In genomic region chr20:23086931-23087411, GRCh38 we compare ENCODE assay signal across 1 cellular context.
TF ChIP-seq lines count a peak whose summit lies in the region.

No MANE protein-coding gene starts in this region.

TF ChIP-seq in GM12878, 131 proteins besides CTCF, POLR2A, EP300 and RAD21:
- no peak for TF ChIP-seq CHD2 (IDR thresholded peaks at IDR 0.05; ENCODE audit: borderline replicate concordance, low read depth, low read length)
- no peak for TF ChIP-seq MAX (IDR thresholded peaks at IDR 0.05; ENCODE audit: low read depth, low read length)
- TF ChIP-seq E2F8 (IDR thresholded peaks at IDR 0.05; ENCODE audit: low read depth, partially characterized antibody), result no peak
- TF ChIP-seq MEF2B (IDR thresholded peaks at IDR 0.05; ENCODE audit: partially characterized antibody, poor library complexity, severe bottlenecking), result no peak
- TF ChIP-seq CUX1 (IDR thresholded peaks at IDR 0.05; ENCODE audit: insufficient replicate concordance, low read depth, low read length), result no peak
- no peak for TF ChIP-seq ASH2L (IDR thresholded peaks at IDR 0.05; ENCODE audit: borderline replicate concordance, low read depth)
- TF ChIP-seq NRF1 (conservative IDR thresholded peaks at IDR 0.05; ENCODE audit: low read depth, low read length), result no peak
- TF ChIP-seq PBX3 (IDR thresholded peaks at IDR 0.05; ENCODE audit: insufficient replicate concordance, low read depth, low read length), result no peak
- TF ChIP-seq CBFB (IDR thresholded peaks at IDR 0.05; ENCODE audit: low read depth), result no peak
- TF ChIP-seq NR2C1 (IDR thresholded peaks at IDR 0.05), result no peak
- TF ChIP-seq RBBP5 (conservative IDR thresholded peaks at IDR 0.05), result no peak
- peak; percentile 38; the same call in 1 of the 2 replicates for TF ChIP-seq IKZF1 (conservative IDR thresholded peaks at IDR 0.05)
- peak; percentile 78 for TF ChIP-seq SPI1 (IDR thresholded peaks at IDR 0.05; ENCODE audit: borderline replicate concordance, insufficient read depth, low read depth, low read length)
- TF ChIP-seq SP1 (IDR thresholded peaks at IDR 0.05; ENCODE audit: low read depth, low read length), result no peak
- 0 out of 2 replicates have a peak, but pooled peaks have one; percentile 27 for TF ChIP-seq GATAD2B (conservative IDR thresholded peaks at IDR 0.05; ENCODE audit: low read depth)
- TF ChIP-seq PML (IDR thresholded peaks at IDR 0.05; ENCODE audit: low read length), result no peak
